27 cellular contexts compared by ENCODE assay signal in genomic region chr16:12393208-12393607, GRCh38.
"Had no signal": no experiment of that assay in that cellular context is flagged by ENCODE, and none has a peak within 500 bp of the region (broad histone marks: within the 10 kb centered on the region; RNA-seq: fewer than 3 reads in every experiment).

No MANE protein-coding gene starts in this region.

- H3K9me3 ChIP-seq: left ventricle myocardium inferior, neutrophil, right atrium auricular region, right lobe of liver, suprapubic skin, thoracic aorta, tibial artery had no signal

- ATAC-seq: natural killer cell, right lobe of liver had no signal

- H3K36me3 Mint-ChIP-seq: mesothelial cell of epicardium, natural killer cell, neural progenitor cell, type B pancreatic cell had no signal

- H3K9me3 Mint-ChIP-seq: mesothelial cell of epicardium; natural killer cell; nephron progenitor cell; neural progenitor cell; stimulated activated naive CD8-positive, alpha-beta T cell treated with anti-CD3 and anti-CD28 coated beads, Interleukin-15, Interleukin-2, amounts not matched to agents 100 ng/mL and 50 ng/mL, for 24 hours; type B pancreatic cell had no signal

- H3K4me1 Mint-ChIP-seq: mesothelial cell of epicardium had no signal

- H3K4me2 ChIP-seq: hepatocyte, neural progenitor cell had no signal

- H3K27ac Mint-ChIP-seq: mesothelial cell of epicardium; natural killer cell; nephron progenitor cell; neural progenitor cell; progenitor cell of endocrine pancreas; stimulated activated naive CD8-positive, alpha-beta T cell treated with anti-CD3 and anti-CD28 coated beads, Interleukin-15, Interleukin-2, amounts not matched to agents 100 ng/mL and 50 ng/mL, for 24 hours; type B pancreatic cell had no signal

- H3K9ac ChIP-seq: neural progenitor cell, parathyroid adenoma had no signal

- H3K27me3 Mint-ChIP-seq: naive B cell; progenitor cell of endocrine pancreas; stimulated activated naive CD8-positive, alpha-beta T cell treated with anti-CD3 and anti-CD28 coated beads, Interleukin-15, Interleukin-2, amounts not matched to agents 100 ng/mL and 50 ng/mL, for 24 hours; type B pancreatic cell had no signal

- DNase-seq: islet precursor cell; left ventricle myocardium inferior; mesendoderm; naive B cell; natural killer cell; nephron progenitor cell; occipital lobe; right lobe of liver; stimulated activated CD4-positive, alpha-beta T cell treated with anti-CD3 and anti-CD28 coated beads, Interleukin-12 subunit alpha, Interleukin-12 subunit beta, amount 100 ng/mL, for 4 hours; stimulated activated CD4-positive, alpha-beta T cell treated with anti-CD3 and anti-CD28 coated beads, Interleukin-15, amount 100 ng/mL, for 24 hours; stimulated activated CD4-positive, alpha-beta T cell treated with anti-CD3 and anti-CD28 coated beads, Interleukin-2, amount 100 ng/mL, for 24 hours; stimulated activated CD4-positive, alpha-beta T cell treated with anti-CD3 and anti-CD28 coated beads, Interleukin-4, amount 100 ng/mL, for 1 hour; stimulated activated naive CD4-positive, alpha-beta T cell had no signal

- H3K36me3 ChIP-seq: left ventricle myocardium inferior, neural progenitor cell, neutrophil, right atrium auricular region, right lobe of liver, suprapubic skin, tibial artery had no signal

- H3K27me3 ChIP-seq: hepatocyte, neural progenitor cell, neutrophil, right atrium auricular region, right lobe of liver, suprapubic skin, tibial artery had no signal

- H3K27ac ChIP-seq: hepatocyte, neural progenitor cell, neutrophil, parathyroid adenoma, right lobe of liver, thoracic aorta, tibial artery had no signal

- H3K79me2 ChIP-seq: hepatocyte had no signal

- H3K4me3 ChIP-seq: hepatocyte, left ventricle myocardium inferior, lung, neural progenitor cell, right atrium auricular region, right lobe of liver, skin epidermis, suprapubic skin, thoracic aorta, tibial artery had no signal

- H3K4me3 Mint-ChIP-seq: mesothelial cell of epicardium; naive B cell; natural killer cell; nephron progenitor cell; neural progenitor cell; stimulated activated naive CD8-positive, alpha-beta T cell treated with anti-CD3 and anti-CD28 coated beads, Interleukin-15, Interleukin-2, amounts not matched to agents 100 ng/mL and 50 ng/mL, for 24 hours; type B pancreatic cell had no signal

- H2AFZ ChIP-seq: hepatocyte, neural progenitor cell, parathyroid adenoma had no signal

- H3K4me1 ChIP-seq: left ventricle myocardium inferior, neural progenitor cell, parathyroid adenoma, right lobe of liver, tibial artery had no signal
